In genomic region chr4:37780444-37781133, GRCh38 we compare ENCODE assay signal across 9 cellular contexts. TPM values are rescaled to one million over a fixed set of nuclear protein-coding genes. Genes with fewer than 3 reads are reported as not detected.
DNase-seq lines count a peak whose midpoint lies in the region; ATAC-seq, FAIRE-seq and TF ChIP-seq lines count a peak whose summit lies in the region.
"Had no signal": no experiment of that assay in that cellular context is flagged by ENCODE, and none has a peak within 500 bp of the region (broad histone marks: within the 10 kb centered on the region; RNA-seq: fewer than 3 reads in every experiment).

No MANE protein-coding gene starts in this region.

- H4K91ac ChIP-seq in H1 (replicated peaks; ENCODE audit: insufficient read length, low read length), result no peak overlapping the region

- no peaks in the 10 kb centered on the region for H3K79me1 ChIP-seq in H1 (ENCODE audit: low read depth, low read length)

- no peak overlapping the region for H3K14ac ChIP-seq in H1 (ENCODE audit: insufficient read length)

- H2BK120ac ChIP-seq in H1 (replicated peaks; ENCODE audit: low read depth, low read length), result no peak overlapping the region

- no peaks in the 10 kb centered on the region for H4K20me1 ChIP-seq in H1 (replicated peaks in 1 of 2; ENCODE audit: control insufficient read depth in 1 of 2, insufficient read depth in 2 of 2, low read length in 2 of 2)

- FAIRE-seq in H1 (lab: Jason Lieb, UNC), result no peak

- H4K5ac ChIP-seq in H1 (ENCODE audit: insufficient read length, low read depth, low read length), result no peak overlapping the region

- H3K56ac ChIP-seq in H1 (replicated peaks; ENCODE audit: insufficient read length, low read depth, low read length), result no peak overlapping the region

- no peak overlapping the region for H3K18ac ChIP-seq in H1 (ENCODE audit: extremely low read depth, low read length)

- no peak overlapping the region for H3K4ac ChIP-seq in H1 (replicated peaks; ENCODE audit: insufficient read length, low read depth, low read length)

- no peaks in the 10 kb centered on the region for H3K79me2 ChIP-seq in H1 (ENCODE audit: control insufficient read depth in 1 of 2, insufficient read depth in 2 of 2, low read length in 2 of 2)

- no peak overlapping the region for H3K23ac ChIP-seq in H1 (ENCODE audit: insufficient read length)

- POLR2A ChIA-PET in H1 (lab: Charles Lee; ENCODE audit: partially characterized antibody), result no interaction called here

- no peak overlapping the region for H3K4me2 ChIP-seq in H1 (ENCODE audit: insufficient read depth in 1 of 2, low read depth in 2 of 2, low read length in 2 of 2)

- no peak overlapping the region for H2BK5ac ChIP-seq in H1 (ENCODE audit: low read depth, low read length)

- H3K4me3 ChIP-seq in H1 (ENCODE audit: extremely low read depth in 1 of 4, insufficient read depth in 2 of 4, low read depth in 3 of 4, low read length in 4 of 4), result no peak overlapping the region

- H3K23me2 ChIP-seq in H1 (ENCODE audit: low read depth, low read length), result no peaks in the 10 kb centered on the region

- no peaks in the 10 kb centered on the region for H3K36me3 ChIP-seq in H1 (ENCODE audit: control insufficient read depth in 2 of 4, insufficient read depth in 4 of 4, low read length in 3 of 4)

- H2BK15ac ChIP-seq in H1 (ENCODE audit: low read length), result no peak overlapping the region

- TF ChIP-seq EP300 in H1 (IDR thresholded peaks at IDR 0.05; ENCODE audit: borderline replicate concordance in 1 of 2, low read depth in 2 of 2, low read length in 2 of 2), result no peak

- no peak overlapping the region for H2BK12ac ChIP-seq in H1 (ENCODE audit: low read depth, low read length)

- peak; percentile 41 for DNase-seq in UCSD-AML1 (lab: John Stamatoyannopoulos, UW; ENCODE audit: unreplicated experiment)
- no peak for DNase-seq in H1 (ENCODE audit: low read depth in 1 of 2, low spot score in 2 of 2)
- DNase-seq in stimulated activated CD4-positive, alpha-beta T cell treated with anti-CD3 and anti-CD28 coated beads, Interleukin-4, amount 100 ng/mL, for 1 hour, result peak; percentile 4
- DNase-seq: stimulated activated naive B cell treated with anti-CD40 and anti-IgM and Interleukin-4, amounts not matched to agents 10 μg/mL and 1 μg/mL and 100 μg/mL, for 72 hours had no signal

- CTCF ChIA-PET in H1 (lab: Charles Lee; ENCODE audit: partially characterized antibody), result interaction anchor here (0.6 to 1.4 kb wide), 2 partner anchors 10 to 328 kb away, joined by 3 read pairs; no protein-coding TSS in a partner anchor

- peak; percentile 25 to 34; a peak in 3 of 4 replicates for TF ChIP-seq RAD21 in H1 (IDR thresholded peaks at IDR 0.05 in 1 of 2, conservative IDR thresholded peaks at IDR 0.05 in 1 of 2; ENCODE audit: low read depth in 2 of 2, low read length in 2 of 2)

- no peak overlapping the region for H3K27ac ChIP-seq in H1 (ENCODE audit: low read depth, low read length)

- no peak overlapping the region for H2AK5ac ChIP-seq in H1 (ENCODE audit: low read depth, low read length)

- no peaks in the 10 kb centered on the region for H3K4me1 ChIP-seq in H1 (replicated peaks in 1 of 4; ENCODE audit: control insufficient read depth in 3 of 4, insufficient read depth in 4 of 4, low read length in 3 of 4)

- 71% methylated on average over 4 of the region's 4 CpGs; no CpG with 5 or more reads in 1 of the 2 experiments for WGBS in H1 (ENCODE audit: extremely low coverage in 1 of 2, insufficient coverage in 1 of 2, insufficient read length in 1 of 2, insufficient replicate concordance in 2 of 2, low coverage in 1 of 2, low lambda C conversion rate in 2 of 2, missing lambda C conversion rate in 1 of 2), 2 experiments

- no peak for TF ChIP-seq POLR2A in H1 (IDR thresholded peaks at IDR 0.05; ENCODE audit: control extremely low read depth in 1 of 2, low read depth in 2 of 2, low read length in 2 of 2)

- no peak overlapping the region for H2BK20ac ChIP-seq in H1 (ENCODE audit: low read length)

- H2AFZ ChIP-seq in H1 (ENCODE audit: low read length), result no peak overlapping the region

- no peaks in the 10 kb centered on the region for H3K27me3 ChIP-seq in H1 (replicated peaks in 1 of 4; ENCODE audit: control insufficient read depth in 3 of 4, extremely low read depth in 1 of 4, insufficient read depth in 3 of 4, low read length in 3 of 4)

- ATAC-seq in GM18909 (IDR thresholded peaks at IDR 0.05; ENCODE audit: poor library complexity, unreplicated experiment) (peak; percentile 43), HG02798 (IDR thresholded peaks at IDR 0.05; ENCODE audit: poor library complexity, unreplicated experiment) (no peak), HG02642 (IDR thresholded peaks at IDR 0.05; ENCODE audit: poor library complexity, unreplicated experiment) (no peak), GM21737 (IDR thresholded peaks at IDR 0.05; ENCODE audit: unreplicated experiment) (no peak), HG02840 (IDR thresholded peaks at IDR 0.05; ENCODE audit: low FRiP score, unreplicated experiment) (no peak)
- ATAC-seq: stimulated activated naive B cell treated with anti-CD40 and anti-IgM and Interleukin-4, amounts not matched to agents 10 μg/mL and 1 μg/mL and 100 μg/mL, for 72 hours had no signal

- H4K8ac ChIP-seq in H1 (ENCODE audit: extremely low read depth, insufficient read depth, low read length), result no peak overlapping the region

- H3K9me3 ChIP-seq in H1 (ENCODE audit: insufficient read depth in 2 of 2, low read depth in 1 of 2, low read length in 1 of 2), result no peaks in the 10 kb centered on the region

- H3K9ac ChIP-seq in H1 (replicated peaks in 1 of 4; ENCODE audit: extremely low read depth in 1 of 4, low read depth in 3 of 4, low read length in 3 of 4), result no peak overlapping the region

- 0 out of 4 replicates have a peak, but pooled peaks of 1 of the 3 experiments have one; percentile 3 for TF ChIP-seq CTCF in H1 (IDR thresholded peaks at IDR 0.05; ENCODE audit: control extremely low read depth in 1 of 3, insufficient read depth in 1 of 3, low read depth in 1 of 3, low read length in 3 of 3)

TF ChIP-seq in H1, 55 proteins besides CTCF, POLR2A, EP300 and RAD21:
- no peak for TF ChIP-seq CREB1 (IDR thresholded peaks at IDR 0.05)
- TF ChIP-seq YY1 (IDR thresholded peaks at IDR 0.05; ENCODE audit: low read depth, low read length), result no peak
- no peak for TF ChIP-seq CEBPB (IDR thresholded peaks at IDR 0.05; ENCODE audit: low read depth, low read length)
- no peak for TF ChIP-seq RNF2 (IDR thresholded peaks at IDR 0.05; ENCODE audit: borderline replicate concordance, low read depth, low read length, missing control alignments, poor library complexity, severe bottlenecking)
- TF ChIP-seq SP2 (IDR thresholded peaks at IDR 0.05; ENCODE audit: low read length), result no peak
- no peak for TF ChIP-seq CHD2 (IDR thresholded peaks at IDR 0.05; ENCODE audit: low read length)
- TF ChIP-seq ATF2 (IDR thresholded peaks at IDR 0.05; ENCODE audit: low read length), result no peak
- no peak for TF ChIP-seq BACH1 (IDR thresholded peaks at IDR 0.05; ENCODE audit: low read length)
- no peak for TF ChIP-seq TBP (IDR thresholded peaks at IDR 0.05; ENCODE audit: low read depth, low read length)
- TF ChIP-seq GTF2F1 (IDR thresholded peaks at IDR 0.05; ENCODE audit: borderline replicate concordance, low read depth, low read length), result no peak
- TF ChIP-seq SP1 (IDR thresholded peaks at IDR 0.05; ENCODE audit: low read depth, low read length), result no peak
- TF ChIP-seq KDM4A (IDR thresholded peaks at IDR 0.05; ENCODE audit: low read depth, low read length, severe bottlenecking), result no peak
- no peak for TF ChIP-seq SIRT6 (IDR thresholded peaks at IDR 0.05; ENCODE audit: low read length)
- TF ChIP-seq TCF12 (IDR thresholded peaks at IDR 0.05; ENCODE audit: low read depth, low read length), result no peak
- no peak for TF ChIP-seq CHD1 (IDR thresholded peaks at IDR 0.05; ENCODE audit: low read depth, low read length)
- no peak for TF ChIP-seq TAF1 (IDR thresholded peaks at IDR 0.05; ENCODE audit: low read depth, low read length)
- no peak for TF ChIP-seq JUN (IDR thresholded peaks at IDR 0.05; ENCODE audit: low read depth, low read length)
TF ChIP-seq in H1: peak in this region for 0.

RNA-seq across cellular contexts. Expression of gene PGM2, which starts 45.9 kb away (rescaled TPM):
- 34.3 and 38.0 TPM in 2 replicates for total RNA-seq in H1 (2021; fragmentation: NEBNext Ultra II Directional; extraction: Animal tissue kit (Norgen Biotek cat#: 25700))
- polyA plus RNA-seq in H1 (2011; rRNA removed), result 7.7 and 9.5 TPM in 2 replicates
- polyA plus RNA-seq in H1 (2011; cell fraction: cytosol; rRNA removed), result 12.1 TPM
- polyA plus RNA-seq in H1 (2011; cell fraction: nucleus; rRNA removed), result 4.7 TPM
- polyA plus RNA-seq in H1 (2012, experiment 1 of 2), result 18.9 to 29.7 TPM (median 23.1 TPM) in 4 replicates
- polyA plus RNA-seq in H1 (2012, experiment 2 of 2), result 1.9 TPM
- polyA plus RNA-seq in H1 (2013, experiment 1 of 2), result 14.5 TPM
- 13.9 TPM for polyA plus RNA-seq in H1 (2013, experiment 2 of 2)
- 11.5 and 18.6 TPM in 2 replicates for polyA minus RNA-seq in H1 (2011; rRNA and poly(A)+ RNA removed)
- 10.9 TPM for polyA minus RNA-seq in H1 (2011; cell fraction: cytosol; rRNA and poly(A)+ RNA removed)
- polyA minus RNA-seq in H1 (2011; cell fraction: nucleus; rRNA and poly(A)+ RNA removed), result 10.5 TPM

Comparison
In these comparisons a context has a peak if more than half of its experiments do, and no peak if none do; other contexts are left out.
1. DNase-seq: peak in UCSD-AML1 (single experiment) and stimulated activated CD4-positive, alpha-beta T cell treated with anti-CD3 and anti-CD28 coated beads, Interleukin-4, amount 100 ng/mL, for 1 hour (single experiment); none in H1 (0 of 2).